In genomic region chr6:38507173-38507572, GRCh38 we compare ENCODE assay signal across 8 cellular contexts.
"Had no signal": no experiment of that assay in that cellular context is flagged by ENCODE, and none has a peak within 500 bp of the region (broad histone marks: within the 10 kb centered on the region; RNA-seq: fewer than 3 reads in every experiment).

No MANE protein-coding gene starts in this region.

- H3K9ac ChIP-seq: KMS-11 had no signal

- H2AFZ ChIP-seq: GM23338 had no signal

- H3K27ac ChIP-seq: KMS-11 had no signal

- H3K4me3 ChIP-seq: GM23338 had no signal

- DNase-seq: H9, HCEC 1CT, KBM-7 had no signal

- H3K4me2 ChIP-seq: GM23338, KMS-11 had no signal

- FAIRE-seq: H1, H54, HTR-8/SVneo had no signal

- ATAC-seq: GM23338 had no signal
